Comparison of ENCODE assay signal across 8 cellular contexts in the genomic region with DNA sequence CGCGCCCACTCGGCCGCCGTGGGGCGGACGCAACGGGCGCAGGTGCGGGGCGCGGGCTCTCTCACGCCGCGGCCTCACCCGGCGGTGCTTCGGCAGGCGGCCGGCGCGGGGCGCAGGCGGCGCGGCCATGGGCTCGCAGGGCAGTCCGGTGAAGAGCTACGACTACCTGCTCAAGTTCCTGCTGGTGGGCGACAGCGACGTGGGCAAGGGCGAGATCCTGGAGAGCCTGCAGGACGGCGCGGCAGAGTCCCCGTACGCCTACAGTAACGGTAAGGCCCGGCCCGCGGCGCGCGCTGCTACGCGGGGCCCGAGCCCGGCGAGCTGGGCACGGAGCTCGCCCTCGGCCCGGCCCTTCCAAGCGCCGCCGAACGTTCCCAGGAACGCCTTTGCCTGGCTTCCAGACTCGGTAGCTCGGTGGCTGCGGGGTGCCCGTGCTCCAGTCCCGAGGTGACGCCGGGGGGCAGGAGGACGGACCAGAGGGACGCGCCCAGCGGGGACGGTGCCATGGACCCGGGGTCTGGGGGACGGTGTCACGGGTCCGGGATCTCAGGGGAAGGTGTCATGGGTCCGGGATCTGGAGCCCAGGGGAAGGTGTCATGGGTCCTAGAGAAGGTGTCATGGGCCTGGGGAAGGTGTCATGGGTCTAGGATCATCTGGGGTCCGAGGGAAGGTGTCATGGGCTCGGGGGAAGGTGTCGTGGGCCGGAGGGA. TPM values are rescaled to one million over a fixed set of nuclear protein-coding genes. Genes with fewer than 3 reads are reported as not detected.
DNase-seq lines count a peak whose midpoint lies in the region; ATAC-seq, FAIRE-seq and TF ChIP-seq lines count a peak whose summit lies in the region.

No MANE protein-coding gene starts in this region.

- no peaks in the 10 kb centered on the region for H3K9me3 Mint-ChIP-seq in activated T-cell treated with anti-CD3 and anti-CD28 coated beads, Interleukin-2, amount 50 U/mL, for 24 hours

- H3K4me1 Mint-ChIP-seq in activated T-cell treated with anti-CD3 and anti-CD28 coated beads, Interleukin-2, amount 50 U/mL, for 24 hours (ENCODE audit: low read depth) = peaks cover 39% of the 10 kb centered on the region

- TF ChIP-seq CTCF in RWPE1 (conservative IDR thresholded peaks at IDR 0.05; ENCODE audit: low read depth) (peak; percentile 25; the same call in 1 of the 2 replicates), esophagus squamous epithelium (IDR thresholded peaks at IDR 0.05) (peak in 1 of 6 experiments; percentile 23), pancreas (IDR thresholded peaks at IDR 0.05) (no peak)

- CTCF ChIA-PET in RWPE1 (lab: Yijun Ruan, JAX) = interaction anchor here (0.7 kb wide), 1 partner anchor 32 kb away, joined by 3 read pairs; no protein-coding TSS in a partner anchor

- no peak for ATAC-seq in pancreas
- ATAC-seq in HG02623 (IDR thresholded peaks at IDR 0.05; ENCODE audit: unreplicated experiment) = no peak

- TF ChIP-seq POLR2A in esophagus squamous epithelium (IDR thresholded peaks at IDR 0.05) = peak in 2 of 4 donors; percentile 34 to 38
- no peak for TF ChIP-seq POLR2A in GM12891 (IDR thresholded peaks at IDR 0.05; ENCODE audit: low read depth, low read length)

- H3K36me3 Mint-ChIP-seq in activated T-cell treated with anti-CD3 and anti-CD28 coated beads, Interleukin-2, amount 50 U/mL, for 24 hours (ENCODE audit: low read depth) = peaks cover 25% of the 10 kb centered on the region

- H3K27me3 Mint-ChIP-seq in activated T-cell treated with anti-CD3 and anti-CD28 coated beads, Interleukin-2, amount 50 U/mL, for 24 hours = no peaks in the 10 kb centered on the region

- H3K4me3 Mint-ChIP-seq in activated T-cell treated with anti-CD3 and anti-CD28 coated beads, Interleukin-2, amount 50 U/mL, for 24 hours = peak overlapping the region; percentile 81

- H3K27ac Mint-ChIP-seq in activated T-cell treated with anti-CD3 and anti-CD28 coated beads, Interleukin-2, amount 50 U/mL, for 24 hours = peak overlapping the region; percentile 86

- H3K27me3 ChIP-seq in esophagus squamous epithelium = peaks cover 0 to 4% (median 0%) of the 10 kb centered on the region in 4 donors
- H3K27me3 ChIP-seq in pancreas = no peaks in the 10 kb centered on the region

- WGBS in esophagus squamous epithelium, 2 donors = 12 to 29% methylated on average over 4 to 10 of the region's 80 CpGs
- 1% methylated on average over 63 to 80 of the region's 80 CpGs for WGBS in pancreas, 2 donors

- DNase-seq in activated T-cell treated with anti-CD3 and anti-CD28 coated beads, Interleukin-2, amount 50 U/mL, for 24 hours = no peak
- no peak for DNase-seq in activated T-cell treated with anti-CD3 and anti-CD28 coated beads, Interleukin-2, amount 50 U/mL, for 48 hours
- DNase-seq in RWPE1 (ENCODE audit: low spot score) = no peak
- DNase-seq in esophagus squamous epithelium (lab: John Stamatoyannopoulos, UW) = no peak
- peak in 4 of 6 donors; percentile 52 to 92 (median 80) for DNase-seq in pancreas
- no peak for DNase-seq in GM12891 (ENCODE audit: insufficient read length, low spot score)
- DNase-seq in NCI-H1417 treated with DMSO at 0.1 percent for 48 hours (lab: John Stamatoyannopoulos, UW) = no peak

- no peaks in the 10 kb centered on the region for H3K36me3 ChIP-seq in esophagus squamous epithelium
- H3K36me3 ChIP-seq in pancreas = no peaks in the 10 kb centered on the region

- POLR2A ChIA-PET in RWPE1 (lab: Yijun Ruan, JAX; ENCODE audit: low non-redundant PET) = no interaction called here

- FAIRE-seq in pancreas (lab: Jason Lieb, UNC) = no peak
- no peak for FAIRE-seq in GM12891 (lab: Jason Lieb, UNC)

- intact Hi-C loops in esophagus squamous epithelium (cut with DNase I) (no loop called here), pancreas (cut with DNase I) (no loop called here)

- peak overlapping the region; percentile 71 to 92 (median 76) for H3K4me3 ChIP-seq in esophagus squamous epithelium
- peak overlapping the region; percentile 43 to 69 (median 65) for H3K4me3 ChIP-seq in pancreas

- peaks cover 58 to 84% (median 65%) of the 10 kb centered on the region in 3 donors for H3K4me1 ChIP-seq in esophagus squamous epithelium
- H3K4me1 ChIP-seq in pancreas = peaks cover 43 to 56% (median 55%) of the 10 kb centered on the region in 3 donors

- H3K27ac ChIP-seq in RWPE1 (peak overlapping the region; percentile 98), esophagus squamous epithelium (peak overlapping the region; percentile 93 to 99 (median 96)), pancreas (peak overlapping the region; percentile 72 to 97 (median 90))

- H3K9me3 ChIP-seq in esophagus squamous epithelium (no peaks in the 10 kb centered on the region), pancreas (no peaks in the 10 kb centered on the region)

TF ChIP-seq in GM12891, 5 proteins besides CTCF, POLR2A, EP300 and RAD21:
- TF ChIP-seq POU2F2 (IDR thresholded peaks at IDR 0.05; ENCODE audit: low read depth, low read length) (no peak), PAX5 (IDR thresholded peaks at IDR 0.05; ENCODE audit: insufficient read depth, low read length, severe bottlenecking) (no peak), SPI1 (IDR thresholded peaks at IDR 0.05; ENCODE audit: low read depth, low read length) (no peak), POLR2AphosphoS5 (IDR thresholded peaks at IDR 0.05; ENCODE audit: low read depth, low read length) (no peak), TAF1 (IDR thresholded peaks at IDR 0.05; ENCODE audit: low read depth, low read length) (no peak)

RNA-seq across cellular contexts. Expression of a gene that starts 0.5 kb away (rescaled TPM):
- total RNA-seq in esophagus squamous epithelium = 10 to 100 TPM; 14.2 to 31.4 (median 20.3) TPM
- 10 to 100 TPM; 19.4 to 42.4 (median 30.6) TPM for total RNA-seq in pancreas
- polyA plus RNA-seq in pancreas = 10 to 100 TPM; 47.0 to 71.4 TPM
- 5.5 TPM for polyA plus RNA-seq in GM12891 (2012; ENCODE audit: low read depth, missing spikeins)

RNA-seq across cellular contexts. Expression of a gene that starts 20.6 kb away (rescaled TPM):
- total RNA-seq in esophagus squamous epithelium (10 to 100 TPM; 15.9 to 24.0 (median 20.4) TPM), pancreas (10 to 100 TPM; 29.7 to 48.4 (median 40.0) TPM)
- polyA plus RNA-seq in pancreas = 100 to 1,000 TPM in 1 of 2 donors, 10 to 100 TPM in 1; 79.5 to 165 TPM
- 9.0 TPM for polyA plus RNA-seq in GM12891 (2012; ENCODE audit: low read depth, missing spikeins)

RNA-seq across cellular contexts. Expression of a gene that starts 23.5 kb away (rescaled TPM):
- under 1 TPM in 3 of 4 donors, not detected in 1; 0.09 to 0.95 (median 0.59) TPM for total RNA-seq in esophagus squamous epithelium
- under 1 TPM in 4 of 6 donors, not detected in 2; 0.08 to 0.28 (median 0.14) TPM for total RNA-seq in pancreas
- polyA plus RNA-seq in pancreas = under 1 TPM; 0.05 to 0.27 TPM
- polyA plus RNA-seq in GM12891 (2012; ENCODE audit: low read depth, missing spikeins) = 0.85 TPM

RNA-seq across cellular contexts. Expression of a gene that starts 30.1 kb away (rescaled TPM):
- not detected for total RNA-seq in esophagus squamous epithelium
- 1 to 10 TPM in 1 of 6 donors, under 1 TPM in 5; 0.09 to 1.0 (median 0.70) TPM for total RNA-seq in pancreas
- polyA plus RNA-seq in pancreas = under 1 TPM; 0.38 to 0.72 TPM
- not detected for polyA plus RNA-seq in GM12891 (2012; ENCODE audit: low read depth, missing spikeins)

RNA-seq across cellular contexts. Expression of a gene that starts 40.5 kb away (rescaled TPM):
- 1 to 10 TPM in 1 of 4 donors, under 1 TPM in 3; under 0.01 to 1.8 (median 0.29) TPM for total RNA-seq in esophagus squamous epithelium
- total RNA-seq in pancreas = 1 to 10 TPM in 3 of 6 donors, under 1 TPM in 3; 0.75 to 2.0 (median 1.2) TPM
- 10 to 100 TPM in 1 of 2 donors, 1 to 10 TPM in 1; 2.6 to 13.8 TPM for polyA plus RNA-seq in pancreas
- 0.39 TPM for polyA plus RNA-seq in GM12891 (2012; ENCODE audit: low read depth, missing spikeins)

Comparison
In these comparisons a context has a peak if more than half of its experiments do, and no peak if none do; other contexts are left out.
1. DNase-seq: peak in pancreas (4 of 6); none in activated T-cell treated with anti-CD3 and anti-CD28 coated beads, Interleukin-2, amount 50 U/mL, for 24 hours (single experiment), activated T-cell treated with anti-CD3 and anti-CD28 coated beads, Interleukin-2, amount 50 U/mL, for 48 hours (0 of 2), RWPE1 (single experiment), esophagus squamous epithelium (single experiment), GM12891 (single experiment) and NCI-H1417 treated with DMSO at 0.1 percent for 48 hours (single experiment).
2. Peak in every context shown above with its lines, with median percentiles within 50 percentile points of each other: H3K27ac ChIP-seq.